Comparison of ENCODE assay signal across 20 cellular contexts in genomic region chr10:133015816-133016462, GRCh38.
DNase-seq lines count a peak whose midpoint lies in the region; ATAC-seq and TF ChIP-seq lines count a peak whose summit lies in the region.
"Had no signal": no experiment of that assay in that cellular context is flagged by ENCODE, and none has a peak within 500 bp of the region (broad histone marks: within the 10 kb centered on the region; RNA-seq: fewer than 3 reads in every experiment).

No MANE protein-coding gene starts in this region.

- intact Hi-C loops in left cardiac atrium (cut with DNase I) (no loop called here), left ventricle myocardium inferior (cut with micrococcal nuclease) (no loop called here)
- intact Hi-C loops in dendritic cell treated with granulocyte-macrophage colony-stimulating factor and Interleukin-4, amounts not matched to agents 40 ng/mL and 50 ng/mL, for 4 days (cut with micrococcal nuclease): no loop called here

- H3K4me3 ChIP-seq in left ventricle myocardium inferior: no peak overlapping the region
- peak overlapping the region in 1 of 2 donors; percentile 41 for H3K4me3 ChIP-seq in neuronal stem cell (ENCODE audit: low read length in 2 of 2)
- H3K4me3 ChIP-seq: A549; BLaER1 treated with 17β-estradiol and CSF1 and Interleukin-3, amounts not matched to agents 10 nM and 100 nM; GM23248 had no signal

- no peak overlapping the region for H2BK15ac ChIP-seq in neuronal stem cell (ENCODE audit: low read length)

- H3K4me2 ChIP-seq in neuronal stem cell (ENCODE audit: insufficient read depth, low read length, poor library complexity, severe bottlenecking): no peak overlapping the region
- H3K4me2 ChIP-seq: A549; BLaER1 treated with 17β-estradiol and CSF1 and Interleukin-3, amounts not matched to agents 10 nM and 100 nM had no signal

- no peak overlapping the region for H3K4me3 Mint-ChIP-seq in dendritic cell treated with granulocyte-macrophage colony-stimulating factor and Interleukin-4, amounts not matched to agents 40 ng/mL and 50 ng/mL, for 4 days
- H3K4me3 Mint-ChIP-seq: CD4-positive, CD25-positive, alpha-beta regulatory T cell; CD8-positive, alpha-beta T cell; H9 had no signal

- H3K9ac ChIP-seq in neuronal stem cell (ENCODE audit: low read depth, low read length, poor library complexity): peak overlapping the region; percentile 21
- H3K9ac ChIP-seq: BLaER1 treated with 17β-estradiol and CSF1 and Interleukin-3, amounts not matched to agents 10 nM and 100 nM; GM23248 had no signal

- peak overlapping the region; percentile 82 for H3K14ac ChIP-seq in neuronal stem cell (ENCODE audit: low read length)

- DNase-seq in left cardiac atrium (peak; percentile 15), left ventricle myocardium inferior (no peak), neuronal stem cell (ENCODE audit: low spot score) (no peak), C1 segment of cervical spinal cord (lab: John Stamatoyannopoulos, UW) (no peak), islet precursor cell (no peak)
- DNase-seq: 8988T; ACHN; AML-193; BE2C; Caco-2; CD4-positive, CD25-positive, alpha-beta regulatory T cell; CD8-positive, alpha-beta T cell; DMS153; DND-41; GM23248; H9 had no signal

- H2AK5ac ChIP-seq in neuronal stem cell (ENCODE audit: low read depth, low read length): peak overlapping the region; percentile 94

- H3K9me3 Mint-ChIP-seq in dendritic cell treated with granulocyte-macrophage colony-stimulating factor and Interleukin-4, amounts not matched to agents 40 ng/mL and 50 ng/mL, for 4 days: no peaks in the 10 kb centered on the region
- H3K9me3 Mint-ChIP-seq: CD4-positive, CD25-positive, alpha-beta regulatory T cell; CD8-positive, alpha-beta T cell; H9 had no signal

- H3K4ac ChIP-seq in neuronal stem cell (ENCODE audit: low read length): no peak overlapping the region

- no peak overlapping the region for H4K8ac ChIP-seq in neuronal stem cell (ENCODE audit: low read depth, low read length)

- WGBS in neuronal stem cell (ENCODE audit: extremely low coverage in 2 of 2, insufficient read length in 2 of 2, insufficient replicate concordance in 1 of 2), 2 donors: no CpG with 5 or more reads among the region's 34 CpGs

- H3K27ac ChIP-seq in left ventricle myocardium inferior (replicated peaks): no peak overlapping the region
- H3K27ac ChIP-seq in neuronal stem cell (replicated peaks; ENCODE audit: low read length): no peak overlapping the region
- H3K27ac ChIP-seq: A549; BLaER1 treated with 17β-estradiol and CSF1 and Interleukin-3, amounts not matched to agents 10 nM and 100 nM; GM23248 had no signal

- no peak for ATAC-seq in left cardiac atrium
- ATAC-seq: A549; CD8-positive, alpha-beta T cell; HCT116 had no signal

- H3K4me1 ChIP-seq in left ventricle myocardium inferior (no peaks in the 10 kb centered on the region), neuronal stem cell (ENCODE audit: control insufficient read depth in 2 of 2, insufficient read depth in 1 of 2, low read depth in 1 of 2, low read length in 2 of 2) (no peaks in the 10 kb centered on the region)
- H3K4me1 ChIP-seq: A549, BE2C had no signal

- peak overlapping the region; percentile 35 for H3K27ac Mint-ChIP-seq in dendritic cell treated with granulocyte-macrophage colony-stimulating factor and Interleukin-4, amounts not matched to agents 40 ng/mL and 50 ng/mL, for 4 days
- H3K27ac Mint-ChIP-seq: CD4-positive, CD25-positive, alpha-beta regulatory T cell; CD8-positive, alpha-beta T cell had no signal

- H3K36me3 ChIP-seq in left ventricle myocardium inferior (no peaks in the 10 kb centered on the region), neuronal stem cell (replicated peaks in 1 of 2; ENCODE audit: control insufficient read depth in 2 of 2, insufficient read depth in 2 of 2, low read length in 2 of 2) (no peaks in the 10 kb centered on the region)
- H3K36me3 ChIP-seq: BE2C; BLaER1 treated with 17β-estradiol and CSF1 and Interleukin-3, amounts not matched to agents 10 nM and 100 nM had no signal

- no peak overlapping the region for H2BK5ac ChIP-seq in neuronal stem cell (ENCODE audit: low read length)

- H3K79me1 ChIP-seq in neuronal stem cell (ENCODE audit: low read depth, low read length): peaks cover 2% of the 10 kb centered on the region

- peak overlapping the region; percentile 89 for H3K18ac ChIP-seq in neuronal stem cell (ENCODE audit: low read length)

- H3K4me1 Mint-ChIP-seq in dendritic cell treated with granulocyte-macrophage colony-stimulating factor and Interleukin-4, amounts not matched to agents 40 ng/mL and 50 ng/mL, for 4 days (ENCODE audit: low read depth): no peaks in the 10 kb centered on the region
- H3K4me1 Mint-ChIP-seq: CD4-positive, CD25-positive, alpha-beta regulatory T cell; H9 had no signal

- no peak overlapping the region for H2BK120ac ChIP-seq in neuronal stem cell (ENCODE audit: low read depth, low read length)

- peaks cover 8% of the 10 kb centered on the region for H3K27me3 Mint-ChIP-seq in dendritic cell treated with granulocyte-macrophage colony-stimulating factor and Interleukin-4, amounts not matched to agents 40 ng/mL and 50 ng/mL, for 4 days

- H2AFZ ChIP-seq in neuronal stem cell (ENCODE audit: low read length): no peak overlapping the region
- H2AFZ ChIP-seq: GM23248 had no signal

- TF ChIP-seq CTCF in left ventricle myocardium inferior (IDR thresholded peaks at IDR 0.05; ENCODE audit: borderline replicate concordance): no peak

- peaks cover 42% of the 10 kb centered on the region for H3K27me3 ChIP-seq in left ventricle myocardium inferior (ENCODE audit: low read depth)
- H3K27me3 ChIP-seq in neuronal stem cell (ENCODE audit: control insufficient read depth in 3 of 3, insufficient read depth in 3 of 3, low read depth in 1 of 3, low read length in 3 of 3): no peaks in the 10 kb centered on the region
- H3K27me3 ChIP-seq: BE2C; BLaER1 treated with 17β-estradiol and CSF1 and Interleukin-3, amounts not matched to agents 10 nM and 100 nM had no signal

- H3K9me3 ChIP-seq in left ventricle myocardium inferior (replicated peaks): no peaks in the 10 kb centered on the region
- peaks cover 0 to 3% of the 10 kb centered on the region in 2 donors for H3K9me3 ChIP-seq in neuronal stem cell (replicated peaks in 1 of 2; ENCODE audit: control insufficient read depth in 2 of 2, insufficient read depth in 1 of 2, low read depth in 1 of 2, low read length in 2 of 2)
- H3K9me3 ChIP-seq: BE2C had no signal

- H3K23ac ChIP-seq in neuronal stem cell (ENCODE audit: low read depth, low read length, poor library complexity): peak overlapping the region; percentile 73

- H4K91ac ChIP-seq in neuronal stem cell (ENCODE audit: low read depth, low read length, poor library complexity): no peak overlapping the region

- peaks cover 54% of the 10 kb centered on the region for H3K36me3 Mint-ChIP-seq in dendritic cell treated with granulocyte-macrophage colony-stimulating factor and Interleukin-4, amounts not matched to agents 40 ng/mL and 50 ng/mL, for 4 days (ENCODE audit: low read depth)
- H3K36me3 Mint-ChIP-seq: CD4-positive, CD25-positive, alpha-beta regulatory T cell; CD8-positive, alpha-beta T cell had no signal

- H2BK12ac ChIP-seq in neuronal stem cell (ENCODE audit: low read length): peak overlapping the region; percentile 41
